Comparison of ENCODE assay signal across 1 cellular context in genomic region chr14:95526483-95527391, GRCh38.
TF ChIP-seq lines count a peak whose summit lies in the region.

No MANE protein-coding gene starts in this region.

TF ChIP-seq in HEK293, 187 proteins besides CTCF, POLR2A, EP300 and RAD21 (continued from another document):
- TF ChIP-seq, protein P1, sequence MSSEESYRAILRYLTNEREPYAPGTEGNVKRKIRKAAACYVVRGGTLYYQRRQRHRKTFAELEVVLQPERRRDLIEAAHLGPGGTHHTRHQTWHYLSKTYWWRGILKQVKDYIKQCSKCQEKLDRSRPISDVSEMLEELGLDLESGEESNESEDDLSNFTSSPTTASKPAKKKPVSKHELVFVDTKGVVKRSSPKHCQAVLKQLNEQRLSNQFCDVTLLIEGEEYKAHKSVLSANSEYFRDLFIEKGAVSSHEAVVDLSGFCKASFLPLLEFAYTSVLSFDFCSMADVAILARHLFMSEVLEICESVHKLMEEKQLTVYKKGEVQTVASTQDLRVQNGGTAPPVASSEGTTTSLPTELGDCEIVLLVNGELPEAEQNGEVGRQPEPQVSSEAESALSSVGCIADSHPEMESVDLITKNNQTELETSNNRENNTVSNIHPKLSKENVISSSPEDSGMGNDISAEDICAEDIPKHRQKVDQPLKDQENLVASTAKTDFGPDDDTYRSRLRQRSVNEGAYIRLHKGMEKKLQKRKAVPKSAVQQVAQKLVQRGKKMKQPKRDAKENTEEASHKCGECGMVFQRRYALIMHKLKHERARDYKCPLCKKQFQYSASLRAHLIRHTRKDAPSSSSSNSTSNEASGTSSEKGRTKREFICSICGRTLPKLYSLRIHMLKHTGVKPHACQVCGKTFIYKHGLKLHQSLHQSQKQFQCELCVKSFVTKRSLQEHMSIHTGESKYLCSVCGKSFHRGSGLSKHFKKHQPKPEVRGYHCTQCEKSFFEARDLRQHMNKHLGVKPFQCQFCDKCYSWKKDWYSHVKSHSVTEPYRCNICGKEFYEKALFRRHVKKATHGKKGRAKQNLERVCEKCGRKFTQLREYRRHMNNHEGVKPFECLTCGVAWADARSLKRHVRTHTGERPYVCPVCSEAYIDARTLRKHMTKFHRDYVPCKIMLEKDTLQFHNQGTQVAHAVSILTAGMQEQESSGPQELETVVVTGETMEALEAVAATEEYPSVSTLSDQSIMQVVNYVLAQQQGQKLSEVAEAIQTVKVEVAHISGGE (tag by site-specific recombination; conservative IDR thresholded peaks at IDR 0.05; ENCODE audit: low read depth): no peak
- TF ChIP-seq GLI2 (tag by site-specific recombination; IDR thresholded peaks at IDR 0.05; ENCODE audit: borderline replicate concordance, low read depth): no peak
- no peak for TF ChIP-seq ZNF768 (tag by site-specific recombination; IDR thresholded peaks at IDR 0.05)
- TF ChIP-seq, protein P2, sequence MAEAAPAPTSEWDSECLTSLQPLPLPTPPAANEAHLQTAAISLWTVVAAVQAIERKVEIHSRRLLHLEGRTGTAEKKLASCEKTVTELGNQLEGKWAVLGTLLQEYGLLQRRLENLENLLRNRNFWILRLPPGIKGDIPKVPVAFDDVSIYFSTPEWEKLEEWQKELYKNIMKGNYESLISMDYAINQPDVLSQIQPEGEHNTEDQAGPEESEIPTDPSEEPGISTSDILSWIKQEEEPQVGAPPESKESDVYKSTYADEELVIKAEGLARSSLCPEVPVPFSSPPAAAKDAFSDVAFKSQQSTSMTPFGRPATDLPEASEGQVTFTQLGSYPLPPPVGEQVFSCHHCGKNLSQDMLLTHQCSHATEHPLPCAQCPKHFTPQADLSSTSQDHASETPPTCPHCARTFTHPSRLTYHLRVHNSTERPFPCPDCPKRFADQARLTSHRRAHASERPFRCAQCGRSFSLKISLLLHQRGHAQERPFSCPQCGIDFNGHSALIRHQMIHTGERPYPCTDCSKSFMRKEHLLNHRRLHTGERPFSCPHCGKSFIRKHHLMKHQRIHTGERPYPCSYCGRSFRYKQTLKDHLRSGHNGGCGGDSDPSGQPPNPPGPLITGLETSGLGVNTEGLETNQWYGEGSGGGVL (tag by site-specific recombination; IDR thresholded peaks at IDR 0.05): peak; percentile 56
- no peak for TF ChIP-seq ZNF658 (tag by site-specific recombination; IDR thresholded peaks at IDR 0.05)
- no peak for TF ChIP-seq ZNF530 (tag by site-specific recombination; IDR thresholded peaks at IDR 0.05; ENCODE audit: low read depth)
- TF ChIP-seq ZNF350 (tag by site-specific recombination; IDR thresholded peaks at IDR 0.05): no peak
- TF ChIP-seq, protein P3, sequence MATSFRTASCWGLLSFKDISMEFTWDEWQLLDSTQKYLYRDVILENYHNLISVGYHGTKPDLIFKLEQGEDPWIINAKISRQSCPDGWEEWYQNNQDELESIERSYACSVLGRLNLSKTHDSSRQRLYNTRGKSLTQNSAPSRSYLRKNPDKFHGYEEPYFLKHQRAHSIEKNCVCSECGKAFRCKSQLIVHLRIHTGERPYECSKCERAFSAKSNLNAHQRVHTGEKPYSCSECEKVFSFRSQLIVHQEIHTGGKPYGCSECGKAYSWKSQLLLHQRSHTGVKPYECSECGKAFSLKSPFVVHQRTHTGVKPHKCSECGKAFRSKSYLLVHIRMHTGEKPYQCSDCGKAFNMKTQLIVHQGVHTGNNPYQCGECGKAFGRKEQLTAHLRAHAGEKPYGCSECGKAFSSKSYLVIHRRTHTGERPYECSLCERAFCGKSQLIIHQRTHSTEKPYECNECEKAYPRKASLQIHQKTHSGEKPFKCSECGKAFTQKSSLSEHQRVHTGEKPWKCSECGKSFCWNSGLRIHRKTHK (tag by site-specific recombination; IDR thresholded peaks at IDR 0.05): no peak
